In genomic region chr6:22906091-22906549, GRCh38 we compare ENCODE assay signal across 11 cellular contexts.
DNase-seq lines count a peak whose midpoint lies in the region; ATAC-seq, FAIRE-seq and TF ChIP-seq lines count a peak whose summit lies in the region.
"Had no signal": no experiment of that assay in that cellular context is flagged by ENCODE, and none has a peak within 500 bp of the region (broad histone marks: within the 10 kb centered on the region; RNA-seq: fewer than 3 reads in every experiment).

No MANE protein-coding gene starts in this region.

- no peaks in the 10 kb centered on the region for H3K36me3 ChIP-seq in kidney (ENCODE audit: control insufficient read depth in 1 of 2, insufficient read depth in 2 of 2, low read length in 2 of 2)
- no peaks in the 10 kb centered on the region for H3K36me3 ChIP-seq in spleen

- no peak overlapping the region for H3K4me3 ChIP-seq in AG04449 (ENCODE audit: low read depth, low read length)
- no peak overlapping the region for H3K4me3 ChIP-seq in cardiac fibroblast (replicated peaks in 1 of 2; ENCODE audit: low read depth in 2 of 2, low read length in 2 of 2)
- H3K4me3 ChIP-seq in kidney (ENCODE audit: low read length in 2 of 2) = no peak overlapping the region
- no peak overlapping the region for H3K4me3 ChIP-seq in spleen

- 63 to 88% (median 71%) methylated on average over 3 of the region's 3 CpGs for WGBS in spleen, 5 donors

- H3K9ac ChIP-seq in kidney (ENCODE audit: low read length in 2 of 2) = no peak overlapping the region

- H3K4me1 ChIP-seq in kidney (ENCODE audit: control insufficient read depth in 1 of 2, insufficient read depth in 1 of 2, low read depth in 1 of 2, low read length in 2 of 2) (no peaks in the 10 kb centered on the region), spleen (no peaks in the 10 kb centered on the region)

- POLR2A ChIA-PET in AG04449 (lab: Yijun Ruan, JAX) = no interaction called here

- TF ChIP-seq CTCF in AG04449 (IDR thresholded peaks at IDR 0.05; ENCODE audit: insufficient read depth, low read length, missing control alignments) (peak; percentile 13), cardiac fibroblast (IDR thresholded peaks at IDR 0.05; ENCODE audit: low read depth, low read length) (peak; percentile 50), kidney (IDR thresholded peaks at IDR 0.05; ENCODE audit: borderline replicate concordance, extremely low read depth, insufficient read depth) (peak; percentile 11), spleen (IDR thresholded peaks at IDR 0.05 in 8 of 11, conservative IDR thresholded peaks at IDR 0.05 in 3 of 11) (peak in 1 of 11 experiments; percentile 13)

- CTCF ChIA-PET in AG04449 (lab: Yijun Ruan, JAX) = interaction anchor here (0.6 to 1.9 kb wide), 13 partner anchors 10 to 540 kb away, joined by 3 to 6 read pairs (median 4); no protein-coding TSS in a partner anchor

- intact Hi-C loops in kidney (cut with DNase I) (no loop called here), spleen (cut with DNase I; ENCODE audit: low total_unique reads) (no loop called here)

- no peak for ATAC-seq in GM19351 (IDR thresholded peaks at IDR 0.05; ENCODE audit: unreplicated experiment)

- TF ChIP-seq POLR2A in spleen (IDR thresholded peaks at IDR 0.05) = no peak

- no peak for FAIRE-seq in kidney (lab: Jason Lieb, UNC)
- FAIRE-seq: D721Med had no signal

- no peaks in the 10 kb centered on the region for H3K27me3 ChIP-seq in spleen (replicated peaks in 1 of 7)

- H3K9me3 ChIP-seq in kidney (ENCODE audit: control insufficient read depth in 1 of 2, low read length in 2 of 2) (no peaks in the 10 kb centered on the region), spleen (no peaks in the 10 kb centered on the region)

- DNase-seq in AG04449 (ENCODE audit: low read depth, low spot score) (no peak), HuH-7.5 (ENCODE audit: low spot score) (peak; percentile 6), cardiac fibroblast (ENCODE audit: low read depth in 2 of 2) (peak; percentile 69 to 72), kidney (no peak), ureter (ENCODE audit: low spot score) (no peak), NCI-H2171 (lab: John Stamatoyannopoulos, UW) (no peak), spleen (no peak)
- DNase-seq: cortex of kidney; stimulated activated naive CD4-positive, alpha-beta T cell treated with Interleukin-2 at 50 U/mL for 16 hours had no signal

- H3K27ac ChIP-seq in kidney (ENCODE audit: low read depth in 2 of 2, low read length in 2 of 2) (no peak overlapping the region), spleen (no peak overlapping the region)

Comparison
In these comparisons a context has a peak if more than half of its experiments do, and no peak if none do; other contexts are left out.
1. DNase-seq: peak in HuH-7.5 (single experiment) and cardiac fibroblast (2 of 2); none in AG04449 (single experiment), kidney (single experiment), ureter (single experiment), NCI-H2171 (single experiment) and spleen (single experiment).